In genomic region chrX:2469196-2469685, GRCh38 we compare ENCODE assay signal across 30 cellular contexts.
"Had no signal": no experiment of that assay in that cellular context is flagged by ENCODE, and none has a peak within 500 bp of the region (broad histone marks: within the 10 kb centered on the region; RNA-seq: fewer than 3 reads in every experiment).

No MANE protein-coding gene starts in this region.

- H3K27ac ChIP-seq: adrenal gland, body of pancreas, breast epithelium, Peyer's patch, SJSA1, WERI-Rb-1 had no signal

- H3K4me1 ChIP-seq: adrenal gland, breast epithelium, SJSA1 had no signal

- H3K27me3 ChIP-seq: adrenal gland, body of pancreas, breast epithelium, Peyer's patch, SJSA1 had no signal

- H3K4me3 Mint-ChIP-seq: activated CD4-positive, alpha-beta T cell treated with anti-CD3 and anti-CD28 coated beads, Interleukin-2, amount 10 ng/mL, durations not matched to agents 7 days and 5 days; activated CD8-positive, alpha-beta T cell treated with anti-CD3 and anti-CD28 coated beads, Interleukin-2, amount 10 ng/mL, durations not matched to agents 7 days and 5 days; activated naive CD4-positive, alpha-beta T cell treated with anti-CD3 and anti-CD28 coated beads for 36 hours; activated T-cell treated with anti-CD3 and anti-CD28 coated beads, Interleukin-2, amount 50 U/mL, for 4 hours; activated T-helper 1 cell treated with anti-CD3 and anti-CD28 coated beads, Interleukin-12 subunit alpha, Interleukin-12 subunit beta, Interleukin-2, Interleukin-4 antibody, amounts not matched to agents 30 ng/mL and 10 ng/mL and 1 ng/mL, durations not matched to agents 14 hours and 24 hours and 36 hours; T-cell; T-helper 17 cell had no signal

- H3K9me2 ChIP-seq: SK-N-SH had no signal

- H3K4me2 ChIP-seq: SK-N-SH had no signal

- ATAC-seq: activated CD8-positive, alpha-beta T cell treated with anti-CD3 and anti-CD28 coated beads, Interleukin-2, amount 10 ng/mL, durations not matched to agents 7 days and 5 days; activated naive CD4-positive, alpha-beta T cell treated with anti-CD3 and anti-CD28 coated beads, Interleukin-2, amount 50 U/mL, for 72 hours; activated T-cell treated with anti-CD3 and anti-CD28 coated beads, Interleukin-2, amount 50 U/mL, for 4 hours; body of pancreas; PC-3; T-cell; T-helper 17 cell had no signal

- H3K27ac Mint-ChIP-seq: activated CD4-positive, alpha-beta T cell treated with anti-CD3 and anti-CD28 coated beads, Interleukin-2, amount 10 ng/mL, durations not matched to agents 7 days and 5 days; activated CD8-positive, alpha-beta T cell treated with anti-CD3 and anti-CD28 coated beads, Interleukin-2, amount 10 ng/mL, durations not matched to agents 7 days and 5 days; activated naive CD4-positive, alpha-beta T cell treated with anti-CD3 and anti-CD28 coated beads for 36 hours; activated naive CD4-positive, alpha-beta T cell treated with anti-CD3 and anti-CD28 coated beads, Interleukin-2, amount 50 U/mL, for 72 hours; activated T-helper 1 cell treated with anti-CD3 and anti-CD28 coated beads, Interleukin-12 subunit alpha, Interleukin-12 subunit beta, Interleukin-2, Interleukin-4 antibody, amounts not matched to agents 30 ng/mL and 10 ng/mL and 1 ng/mL, durations not matched to agents 14 hours and 24 hours and 36 hours; T-cell; T-helper 17 cell had no signal

- DNase-seq: activated CD4-positive, alpha-beta T cell treated with anti-CD3 and anti-CD28 coated beads for 1 hour; activated CD4-positive, alpha-beta T cell treated with anti-CD3 and anti-CD28 coated beads, Interleukin-2, amount 10 ng/mL, durations not matched to agents 7 days and 5 days; activated CD4-positive, alpha-beta T cell treated with anti-CD3 and anti-CD28 coated beads, Interleukin-2, amount 50 U/mL, for 48 hours; activated CD4-positive, CD25-positive, alpha-beta regulatory T cell; activated CD8-positive, alpha-beta T cell treated with anti-CD3 and anti-CD28 coated beads, Interleukin-2, amount 10 ng/mL, durations not matched to agents 7 days and 5 days; activated gamma-delta T cell treated with Interleukin-2 at 50 U/mL for 16 hours; activated naive CD4-positive, alpha-beta T cell treated with anti-CD3 and anti-CD28 coated beads for 36 hours; activated T-cell treated with anti-CD3 and anti-CD28 coated beads, Interleukin-2, amount 50 U/mL, for 4 hours; adrenal gland; body of pancreas; NCI-H1092 treated with DMSO at 0.1 percent for 48 hours; NCI-H1417; NCI-H187 treated with DMSO at 0.1 percent for 48 hours; NCI-H2081 treated with DMSO at 0.1 percent for 48 hours; NCI-H510A; NCI-H526; NCI-H748 treated with DMSO at 0.1 percent for 48 hours; NK-92 treated with Interleukin-12 subunit alpha and Interleukin-12 subunit beta, amount 100 ng/mL, for 24 hours; PC-3; Peyer's patch; RPMI8226; SHP77 treated with DMSO at 0.1 percent for 48 hours; SK-N-SH; T-cell; T-helper 17 cell; WERI-Rb-1 had no signal

- H3K9me3 Mint-ChIP-seq: activated T-cell treated with anti-CD3 and anti-CD28 coated beads, Interleukin-2, amount 50 U/mL, for 4 hours had no signal

- H3K4me3 ChIP-seq: adrenal gland, body of pancreas, breast epithelium, Peyer's patch, SJSA1 had no signal

- H3K9me3 ChIP-seq: adrenal gland, body of pancreas, breast epithelium, Peyer's patch, SJSA1, SK-N-SH had no signal

- H3K36me3 ChIP-seq: adrenal gland, breast epithelium, Peyer's patch, SJSA1, WERI-Rb-1 had no signal

- H3K27me3 Mint-ChIP-seq: activated CD4-positive, alpha-beta T cell treated with anti-CD3 and anti-CD28 coated beads, Interleukin-2, amount 10 ng/mL, durations not matched to agents 7 days and 5 days; T-cell; T-helper 17 cell had no signal

- H3K4me1 Mint-ChIP-seq: activated CD4-positive, alpha-beta T cell treated with anti-CD3 and anti-CD28 coated beads, Interleukin-2, amount 10 ng/mL, durations not matched to agents 7 days and 5 days had no signal
